8 cellular contexts compared by ENCODE assay signal in the genomic region with DNA sequence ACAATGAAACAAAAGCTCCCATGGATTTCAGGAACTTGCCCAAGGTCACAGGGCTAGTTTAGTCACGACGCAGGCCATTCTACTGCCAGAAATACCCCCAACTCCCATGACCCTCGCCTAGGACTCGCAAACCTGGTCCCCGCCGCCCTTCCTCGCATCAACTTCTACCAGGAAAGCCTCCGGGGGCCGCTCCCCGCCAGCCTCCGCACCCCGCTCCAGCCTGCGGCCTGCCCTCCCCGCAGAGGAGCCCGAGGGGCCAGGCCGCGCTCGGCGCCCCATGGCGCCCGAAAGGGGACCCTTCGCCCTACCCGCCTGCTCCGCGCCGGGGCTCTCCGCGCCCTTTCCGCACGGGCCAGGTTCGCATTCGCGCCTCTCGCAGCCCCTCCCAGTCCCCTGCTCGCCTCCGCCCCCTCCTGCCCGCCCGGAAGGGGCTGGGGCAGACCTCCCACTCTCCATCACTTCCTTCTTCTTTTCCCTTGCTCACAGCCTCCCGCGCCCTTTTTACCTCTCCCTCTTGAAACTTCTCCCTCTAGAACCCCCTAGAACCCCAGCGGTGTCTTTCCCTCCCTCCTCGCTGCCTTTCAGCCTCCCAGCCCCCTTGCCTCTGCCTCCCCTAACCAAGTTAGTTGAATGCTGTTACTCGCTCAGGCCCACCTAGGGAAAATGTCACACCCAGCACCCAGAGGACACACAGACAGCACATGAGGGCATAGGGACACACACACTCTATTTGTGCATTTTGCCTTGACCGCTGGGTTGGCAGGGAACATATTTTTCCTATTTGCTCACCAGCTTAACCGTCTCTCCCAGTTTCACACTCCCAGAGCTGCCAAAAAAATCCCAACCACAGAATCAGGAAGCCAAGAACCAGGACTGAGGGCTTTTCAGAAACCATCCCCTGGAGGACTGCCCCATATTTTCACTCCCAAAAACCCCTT. TPM values are rescaled to one million over a fixed set of nuclear protein-coding genes. Genes with fewer than 3 reads are reported as not detected.
DNase-seq lines count a peak whose midpoint lies in the region; ATAC-seq and TF ChIP-seq lines count a peak whose summit lies in the region.

A gene (minus strand): TSS at position 368 of the 938 bp plus-strand sequence. CDS start 949 bp downstream, outside the sequence.

- no peak for DNase-seq in GM12864 (ENCODE audit: low read depth)
- DNase-seq in NCI-H1436 treated with DMSO at 0.1 percent for 48 hours (lab: John Stamatoyannopoulos, UW), result peak; percentile 22
- peak; percentile 77 for DNase-seq in activated CD4-positive, alpha-beta T cell treated with anti-CD3 and anti-CD28 coated beads, Interleukin-2, amount 10 ng/mL, durations not matched to agents 7 days and 5 days
- DNase-seq in dermis blood vessel endothelial cell, result peak; percentile 45
- peak; percentile 87 to 89 (median 89) for DNase-seq in right lobe of liver
- peak; percentile 82 to 84 for DNase-seq in stimulated activated CD4-positive, alpha-beta T cell treated with anti-CD3 and anti-CD28 coated beads, Interleukin-4, amount 100 ng/mL, for 4 hours
- DNase-seq in NCI-H345 (lab: John Stamatoyannopoulos, UW), result no peak

- intact Hi-C loops in right lobe of liver (cut with DNase I), result no loop called here

- H3K36me3 Mint-ChIP-seq in activated CD4-positive, alpha-beta T cell treated with anti-CD3 and anti-CD28 coated beads, Interleukin-2, amount 10 ng/mL, durations not matched to agents 7 days and 5 days (ENCODE audit: low read depth), result peaks cover 31% of the 10 kb centered on the region

- TF ChIP-seq CTCF in GM12864 (IDR thresholded peaks at IDR 0.05; ENCODE audit: low read depth, low read length, missing control alignments) (no peak), right lobe of liver (IDR thresholded peaks at IDR 0.05) (peak in 1 of 4 donors; percentile 4)

- H3K27ac ChIP-seq in right lobe of liver, result peak within 1 kb of the TSS; percentile 98 to 99 (median 99)

- peak within 1 kb of the TSS; percentile 85 for H3K4me3 ChIP-seq in GM12864 (ENCODE audit: low read depth, low read length)
- peak within 1 kb of the TSS; percentile 66 to 70 (median 67) for H3K4me3 ChIP-seq in right lobe of liver

- H3K4me1 ChIP-seq in right lobe of liver, result peaks cover 0 to 82% (median 30%) of the 10 kb centered on the region in 4 donors

- no peaks in the 10 kb centered on the region for H3K9me3 Mint-ChIP-seq in activated CD4-positive, alpha-beta T cell treated with anti-CD3 and anti-CD28 coated beads, Interleukin-2, amount 10 ng/mL, durations not matched to agents 7 days and 5 days

- CTCF ChIA-PET in activated CD4-positive, alpha-beta T cell treated with anti-CD3 and anti-CD28 coated beads, Interleukin-2, amount 10 ng/mL, durations not matched to agents 7 days and 5 days (lab: Charles Lee), result interaction anchor here (0.7 to 3.0 kb wide), 6 partner anchors 9 to 66 kb away, joined by 3 to 13 read pairs (median 6); a partner anchor contains a TSS

- H3K36me3 ChIP-seq in right lobe of liver, result peaks cover 0 to 14% (median 7%) of the 10 kb centered on the region in 4 donors

- 3% methylated on average over 17 of the region's 45 CpGs for WGBS in right lobe of liver (ENCODE audit: insufficient coverage, low coverage, low lambda C conversion rate, missing lambda C conversion rate)

- H3K4me3 Mint-ChIP-seq in activated CD4-positive, alpha-beta T cell treated with anti-CD3 and anti-CD28 coated beads, Interleukin-2, amount 10 ng/mL, durations not matched to agents 7 days and 5 days, result peak within 1 kb of the TSS; percentile 83

- H3K4me1 Mint-ChIP-seq in activated CD4-positive, alpha-beta T cell treated with anti-CD3 and anti-CD28 coated beads, Interleukin-2, amount 10 ng/mL, durations not matched to agents 7 days and 5 days, result peaks cover 53% of the 10 kb centered on the region

- peak; percentile 78 for TF ChIP-seq POLR2A in right lobe of liver (IDR thresholded peaks at IDR 0.05)

- ATAC-seq in HG02571 (IDR thresholded peaks at IDR 0.05; ENCODE audit: unreplicated experiment) (peak; percentile 47), right lobe of liver (peak; percentile 58 to 77 (median 68))

- H3K9me3 ChIP-seq in right lobe of liver, result no peaks in the 10 kb centered on the region

- POLR2A ChIA-PET in activated CD4-positive, alpha-beta T cell treated with anti-CD3 and anti-CD28 coated beads, Interleukin-2, amount 10 ng/mL, durations not matched to agents 7 days and 5 days (lab: Charles Lee), result no interaction called here

- H3K27me3 ChIP-seq in right lobe of liver, result no peaks in the 10 kb centered on the region

- H3K27ac Mint-ChIP-seq in activated CD4-positive, alpha-beta T cell treated with anti-CD3 and anti-CD28 coated beads, Interleukin-2, amount 10 ng/mL, durations not matched to agents 7 days and 5 days, result peak within 1 kb of the TSS; percentile 94

- H3K27me3 Mint-ChIP-seq in activated CD4-positive, alpha-beta T cell treated with anti-CD3 and anti-CD28 coated beads, Interleukin-2, amount 10 ng/mL, durations not matched to agents 7 days and 5 days, result peaks cover 10% of the 10 kb centered on the region

RNA-seq across cellular contexts. Expression of the gene that starts here (rescaled TPM):
- 100 to 1,000 TPM in 1 of 2 experiments, 10 to 100 TPM in 1; 98.2 to 104 TPM for total RNA-seq in activated CD4-positive, alpha-beta T cell treated with anti-CD3 and anti-CD28 coated beads, Interleukin-2, amount 10 ng/mL, durations not matched to agents 7 days and 5 days
- total RNA-seq in dermis blood vessel endothelial cell (57.7 and 101 TPM in 2 replicates), right lobe of liver (100 to 1,000 TPM; 109 to 259 (median 185) TPM)

Comparison
In these comparisons a context has a peak if more than half of its experiments do, and no peak if none do; other contexts are left out.
1. DNase-seq: peak in NCI-H1436 treated with DMSO at 0.1 percent for 48 hours (single experiment), activated CD4-positive, alpha-beta T cell treated with anti-CD3 and anti-CD28 coated beads, Interleukin-2, amount 10 ng/mL, durations not matched to agents 7 days and 5 days (single experiment), dermis blood vessel endothelial cell (single experiment), right lobe of liver (3 of 3) and stimulated activated CD4-positive, alpha-beta T cell treated with anti-CD3 and anti-CD28 coated beads, Interleukin-4, amount 100 ng/mL, for 4 hours (2 of 2); none in GM12864 (single experiment) and NCI-H345 (single experiment).